In the genomic region with DNA sequence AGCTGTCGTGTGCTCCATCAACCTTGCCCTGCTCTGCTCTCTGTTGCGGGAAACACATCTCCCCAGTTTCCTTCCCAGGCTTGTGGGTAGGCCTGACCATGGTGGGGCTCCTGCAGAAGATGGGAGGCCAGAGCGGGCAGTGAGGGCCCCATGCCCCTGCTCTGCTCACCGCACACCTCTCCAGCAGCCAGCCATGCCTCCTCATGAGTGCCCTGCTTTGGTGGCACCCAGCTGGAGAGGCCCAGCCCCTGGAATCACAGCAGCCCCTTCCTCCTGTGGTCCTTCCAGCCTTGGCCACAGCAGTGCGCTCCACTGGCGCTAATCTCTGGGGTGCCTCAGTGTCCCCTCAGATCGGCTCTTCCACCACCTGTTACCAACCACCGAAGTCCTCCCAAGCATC, we compare ENCODE assay signal across 29 cellular contexts. TPM values are rescaled to one million over a fixed set of nuclear protein-coding genes. Genes with fewer than 3 reads are reported as not detected.
DNase-seq lines count a peak whose midpoint lies in the region; ATAC-seq and TF ChIP-seq lines count a peak whose summit lies in the region.
"Had no signal": no experiment of that assay in that cellular context is flagged by ENCODE, and none has a peak within 500 bp of the region (broad histone marks: within the 10 kb centered on the region; RNA-seq: fewer than 3 reads in every experiment).

No MANE protein-coding gene starts in this region.

- TF ChIP-seq CTCF in right atrium auricular region (IDR thresholded peaks at IDR 0.05): no peak
- TF ChIP-seq CTCF in Peyer's patch (IDR thresholded peaks at IDR 0.05): no peak

- H3K27me3 ChIP-seq in right atrium auricular region (no peaks in the 10 kb centered on the region), Peyer's patch (no peaks in the 10 kb centered on the region), mesenchymal stem cell (ENCODE audit: control insufficient read depth in 1 of 2, insufficient read depth in 1 of 2, low read length in 2 of 2) (peaks cover 0 to 11% of the 10 kb centered on the region in 2 experiments)
- H3K27me3 ChIP-seq: adrenal gland, vagina had no signal

- no peak overlapping the region for H2BK5ac ChIP-seq in mesenchymal stem cell (ENCODE audit: low read depth, low read length, poor library complexity, severe bottlenecking)

- DNase-seq in right atrium auricular region (ENCODE audit: low spot score): peak; percentile 40
- DNase-seq in Right ventricle myocardium superior: no peak
- DNase-seq in Peyer's patch: peak in 2 of 3 donors; percentile 24 to 33
- DNase-seq in mesenchymal stem cell: no peak
- peak; percentile 31 for DNase-seq in ureter (ENCODE audit: low spot score)
- no peak for DNase-seq in activated CD8-positive, alpha-beta T cell treated with anti-CD3 and anti-CD28 coated beads, Interleukin-2, amount 10 ng/mL, durations not matched to agents 7 days and 5 days
- DNase-seq in GDM1 (lab: John Stamatoyannopoulos, UW): no peak
- DNase-seq: activated CD4-positive, CD25-positive, alpha-beta regulatory T cell treated with anti-CD3 and anti-CD28 coated beads, Interleukin-2, amount 50 U/mL, for 72 hours; activated naive CD4-positive, alpha-beta T cell treated with anti-CD3 and anti-CD28 coated beads for 36 hours; activated T-cell treated with anti-CD3 and anti-CD28 coated beads, Interleukin-2, amount 50 U/mL, for 1 hour; C1 segment of cervical spinal cord; dermis blood vessel endothelial cell; HCEC 1CT; MM.1S; NCI-H1417 treated with DMSO at 0.1 percent for 48 hours; NCI-H2081; NCI-H2227 treated with DMSO at 0.1 percent for 48 hours; NCI-H526 treated with DMSO at 0.1 percent for 48 hours; NK-92 treated with Interleukin-12 subunit alpha and Interleukin-12 subunit beta, amount 100 ng/mL, for 24 hours; stimulated activated naive CD4-positive, alpha-beta T cell treated with Interleukin-2 at 50 U/mL for 16 hours had no signal

- H3K9me3 Mint-ChIP-seq in activated CD8-positive, alpha-beta T cell treated with anti-CD3 and anti-CD28 coated beads, Interleukin-2, amount 10 ng/mL, durations not matched to agents 7 days and 5 days (ENCODE audit: insufficient read depth): no peaks in the 10 kb centered on the region
- H3K9me3 Mint-ChIP-seq: activated naive CD4-positive, alpha-beta T cell treated with anti-CD3 and anti-CD28 coated beads for 36 hours; naive thymus-derived CD8-positive, alpha-beta T cell had no signal

- no peak overlapping the region for H2BK15ac ChIP-seq in mesenchymal stem cell (ENCODE audit: low read depth, poor library complexity, severe bottlenecking)

- peak overlapping the region in 1 of 2 experiments; percentile 38 for H2BK12ac ChIP-seq in mesenchymal stem cell (ENCODE audit: low read length in 2 of 2)

- no peak overlapping the region for H3K27ac Mint-ChIP-seq in activated CD8-positive, alpha-beta T cell treated with anti-CD3 and anti-CD28 coated beads, Interleukin-2, amount 10 ng/mL, durations not matched to agents 7 days and 5 days
- H3K27ac Mint-ChIP-seq: activated naive CD4-positive, alpha-beta T cell treated with anti-CD3 and anti-CD28 coated beads for 36 hours; naive thymus-derived CD8-positive, alpha-beta T cell had no signal

- no peak for TF ChIP-seq POLR2A in Peyer's patch (IDR thresholded peaks at IDR 0.05)

- no peak overlapping the region for H3K23ac ChIP-seq in mesenchymal stem cell (ENCODE audit: low read length in 2 of 2)

- H3K79me1 ChIP-seq in mesenchymal stem cell (replicated peaks; ENCODE audit: low read length, poor library complexity, severe bottlenecking): no peaks in the 10 kb centered on the region

- intact Hi-C loops in Right ventricle myocardium superior (cut with DNase I): no loop called here

- H3K9me3 ChIP-seq in right atrium auricular region (no peaks in the 10 kb centered on the region), Peyer's patch (no peaks in the 10 kb centered on the region), mesenchymal stem cell (ENCODE audit: control insufficient read depth, low read length) (no peaks in the 10 kb centered on the region)
- H3K9me3 ChIP-seq: adrenal gland, vagina had no signal

- H4K8ac ChIP-seq in mesenchymal stem cell (ENCODE audit: low read length): peak overlapping the region; percentile 80

- H3K36me3 Mint-ChIP-seq in activated CD8-positive, alpha-beta T cell treated with anti-CD3 and anti-CD28 coated beads, Interleukin-2, amount 10 ng/mL, durations not matched to agents 7 days and 5 days (ENCODE audit: low read depth): no peaks in the 10 kb centered on the region
- H3K36me3 Mint-ChIP-seq: naive thymus-derived CD8-positive, alpha-beta T cell had no signal

- no peak for ATAC-seq in Right ventricle myocardium superior (ENCODE audit: poor library complexity)
- no peak for ATAC-seq in activated CD8-positive, alpha-beta T cell treated with anti-CD3 and anti-CD28 coated beads, Interleukin-2, amount 10 ng/mL, durations not matched to agents 7 days and 5 days
- ATAC-seq: esophagus mucosa; naive thymus-derived CD8-positive, alpha-beta T cell had no signal

- H3K4me1 ChIP-seq in right atrium auricular region: peaks cover 0 to 47% of the 10 kb centered on the region in 2 donors
- H3K4me1 ChIP-seq in Peyer's patch: peaks cover 0 to 10% (median 0%) of the 10 kb centered on the region in 4 donors
- peaks cover 28% of the 10 kb centered on the region for H3K4me1 ChIP-seq in mesenchymal stem cell (ENCODE audit: control insufficient read depth, insufficient read depth, low read depth, low read length)

- no peak overlapping the region for H3K4me2 ChIP-seq in mesenchymal stem cell (ENCODE audit: low read length, poor library complexity, severe bottlenecking)

- H2BK120ac ChIP-seq in mesenchymal stem cell (ENCODE audit: low read depth, low read length): no peak overlapping the region

- no peak overlapping the region for H3K14ac ChIP-seq in mesenchymal stem cell (ENCODE audit: low read length in 2 of 2)

- no peak overlapping the region for H2AFZ ChIP-seq in mesenchymal stem cell (ENCODE audit: low read depth, low read length)

- H3K4me3 ChIP-seq in right atrium auricular region: no peak overlapping the region
- H3K4me3 ChIP-seq in Peyer's patch: no peak overlapping the region
- H3K4me3 ChIP-seq in mesenchymal stem cell (ENCODE audit: insufficient read depth in 1 of 2, low read depth in 1 of 2, low read length in 2 of 2): no peak overlapping the region
- H3K4me3 ChIP-seq: adrenal gland, skin epidermis, vagina had no signal

- no peaks in the 10 kb centered on the region for H3K27me3 Mint-ChIP-seq in activated CD8-positive, alpha-beta T cell treated with anti-CD3 and anti-CD28 coated beads, Interleukin-2, amount 10 ng/mL, durations not matched to agents 7 days and 5 days (ENCODE audit: low read depth)

- H2AK5ac ChIP-seq in mesenchymal stem cell (ENCODE audit: low read length, severe bottlenecking): peak overlapping the region; percentile 30

- H3K9ac ChIP-seq in mesenchymal stem cell (ENCODE audit: low read length): no peak overlapping the region

- POLR2A ChIA-PET in activated CD8-positive, alpha-beta T cell treated with anti-CD3 and anti-CD28 coated beads, Interleukin-2, amount 10 ng/mL, durations not matched to agents 7 days and 5 days (lab: Charles Lee): no interaction called here

- 92% methylated on average over 8 of the region's 8 CpGs for WGBS in mesenchymal stem cell

- no peaks in the 10 kb centered on the region for H3K36me3 ChIP-seq in right atrium auricular region
- H3K36me3 ChIP-seq in Peyer's patch: no peaks in the 10 kb centered on the region
- no peaks in the 10 kb centered on the region for H3K36me3 ChIP-seq in mesenchymal stem cell (ENCODE audit: control insufficient read depth in 1 of 2, insufficient read depth in 2 of 2, low read depth in 1 of 2, low read length in 2 of 2)
- H3K36me3 ChIP-seq: adrenal gland, vagina had no signal

- H4K91ac ChIP-seq in mesenchymal stem cell (ENCODE audit: low read length): peak overlapping the region; percentile 86

- H3K4me1 Mint-ChIP-seq in activated CD8-positive, alpha-beta T cell treated with anti-CD3 and anti-CD28 coated beads, Interleukin-2, amount 10 ng/mL, durations not matched to agents 7 days and 5 days (ENCODE audit: low read depth): no peaks in the 10 kb centered on the region
- H3K4me1 Mint-ChIP-seq: naive thymus-derived CD8-positive, alpha-beta T cell had no signal

- no peak overlapping the region for H3K4me3 Mint-ChIP-seq in activated CD8-positive, alpha-beta T cell treated with anti-CD3 and anti-CD28 coated beads, Interleukin-2, amount 10 ng/mL, durations not matched to agents 7 days and 5 days
- H3K4me3 Mint-ChIP-seq: activated naive CD4-positive, alpha-beta T cell treated with anti-CD3 and anti-CD28 coated beads for 36 hours; naive thymus-derived CD8-positive, alpha-beta T cell had no signal

- peak overlapping the region in 1 of 2 experiments; percentile 52 for H3K18ac ChIP-seq in mesenchymal stem cell (ENCODE audit: low read depth in 1 of 2, low read length in 2 of 2)

- H3K4ac ChIP-seq in mesenchymal stem cell (ENCODE audit: low read depth in 1 of 2, low read length in 2 of 2): no peak overlapping the region

- H3K27ac ChIP-seq in right atrium auricular region (peak overlapping the region in 1 of 2 donors; percentile 29), Peyer's patch (no peak overlapping the region), mesenchymal stem cell (ENCODE audit: low read length, poor library complexity, severe bottlenecking) (no peak overlapping the region)
- H3K27ac ChIP-seq: adrenal gland, skin epidermis, vagina had no signal

- CTCF ChIA-PET in activated CD8-positive, alpha-beta T cell treated with anti-CD3 and anti-CD28 coated beads, Interleukin-2, amount 10 ng/mL, durations not matched to agents 7 days and 5 days (lab: Charles Lee): no interaction called here

RNA-seq across cellular contexts. Expression of gene OPN4, which starts 4.2 kb away (rescaled TPM):
- total RNA-seq in right atrium auricular region (under 1 TPM; 0.19 to 0.31 TPM), Right ventricle myocardium superior (0.40 TPM), Peyer's patch (not detected), ureter (not detected)
- polyA plus RNA-seq in mesenchymal stem cell (2013, experiment 1 of 2): not detected
- not detected for polyA plus RNA-seq in mesenchymal stem cell (2013, experiment 2 of 2)
- not detected for total RNA-seq in activated CD8-positive, alpha-beta T cell treated with anti-CD3 and anti-CD28 coated beads, Interleukin-2, amount 10 ng/mL, durations not matched to agents 7 days and 5 days
- total RNA-seq: activated naive CD4-positive, alpha-beta T cell treated with anti-CD3 and anti-CD28 coated beads for 36 hours; dermis blood vessel endothelial cell; esophagus mucosa; fibroblast of villous mesenchyme; mononuclear cell; naive thymus-derived CD8-positive, alpha-beta T cell; T-helper 2 cell treated with Interferon-gamma antibody and Interleukin-4, amounts not matched to agents 100 ng/mL and 5 ng/mL, for 36 hours; temporal lobe; vagina had no signal
- polyA plus RNA-seq: naive thymus-derived CD8-positive, alpha-beta T cell had no signal

RNA-seq across cellular contexts. Expression of gene LDB3, which starts 18.2 kb away (rescaled TPM):
- total RNA-seq in right atrium auricular region (100 to 1,000 TPM; 448 to 908 TPM), Right ventricle myocardium superior (1,375 TPM), Peyer's patch (1 to 10 TPM; 1.3 to 9.1 (median 2.3) TPM), ureter (15.9 TPM)
- 0.03 TPM for polyA plus RNA-seq in mesenchymal stem cell (2013, experiment 1 of 2)
- 0.03 TPM for polyA plus RNA-seq in mesenchymal stem cell (2013, experiment 2 of 2)
- total RNA-seq in activated CD8-positive, alpha-beta T cell treated with anti-CD3 and anti-CD28 coated beads, Interleukin-2, amount 10 ng/mL, durations not matched to agents 7 days and 5 days: under 1 TPM in 1 of 2 experiments, not detected in 1; 0.05 TPM
- total RNA-seq: dermis blood vessel endothelial cell, mononuclear cell had no signal
- polyA plus RNA-seq: naive thymus-derived CD8-positive, alpha-beta T cell had no signal

Comparison
In these comparisons a context has a peak if more than half of its experiments do, and no peak if none do; other contexts are left out.
1. DNase-seq: peak in right atrium auricular region (single experiment), Peyer's patch (2 of 3) and ureter (single experiment); none in Right ventricle myocardium superior (single experiment), mesenchymal stem cell (single experiment), activated CD8-positive, alpha-beta T cell treated with anti-CD3 and anti-CD28 coated beads, Interleukin-2, amount 10 ng/mL, durations not matched to agents 7 days and 5 days (single experiment) and GDM1 (single experiment).
2. RNA of gene LDB3, which starts 18.2 kb away (total RNA-seq): 1,375 TPM in Right ventricle myocardium superior (single experiment) and 448 to 908 TPM in right atrium auricular region; 15.9 TPM in ureter (single experiment), 1.3 to 9.1 TPM in Peyer's patch and 0.05 TPM in activated CD8-positive, alpha-beta T cell treated with anti-CD3 and anti-CD28 coated beads, Interleukin-2, amount 10 ng/mL, durations not matched to agents 7 days and 5 days; every median in the first group is over 10 times any median in the second.